2 cellular contexts compared by ENCODE assay signal in the genomic region with DNA sequence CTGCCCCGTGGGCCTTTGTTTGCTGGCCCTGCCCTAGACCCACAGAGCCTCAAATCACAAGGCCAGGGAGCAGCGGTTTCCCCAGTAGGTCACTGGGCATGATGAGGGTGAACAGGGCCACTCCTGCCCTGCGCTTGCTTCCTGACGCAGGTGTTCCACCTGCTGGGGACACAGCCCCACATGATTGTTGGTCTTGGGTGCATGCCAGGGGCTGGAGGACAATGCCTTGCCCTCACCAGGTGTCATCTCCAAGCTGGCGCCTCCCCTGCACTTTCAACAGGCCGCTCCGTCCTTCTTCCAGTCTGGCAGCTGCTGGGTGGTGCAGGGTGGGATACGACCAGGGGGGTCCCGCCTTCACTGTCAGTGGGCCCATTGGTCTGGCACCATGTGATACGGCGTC.
TF ChIP-seq lines count a peak whose summit lies in the region.

No MANE protein-coding gene starts in this region.

TF ChIP-seq in liver, 16 proteins besides CTCF, POLR2A, EP300 and RAD21:
- no peak for TF ChIP-seq GABPA (IDR thresholded peaks at IDR 0.05 in 1 of 2, conservative IDR thresholded peaks at IDR 0.05 in 1 of 2)
- no peak for TF ChIP-seq TAF1 (conservative IDR thresholded peaks at IDR 0.05)
- TF ChIP-seq, protein P1, sequence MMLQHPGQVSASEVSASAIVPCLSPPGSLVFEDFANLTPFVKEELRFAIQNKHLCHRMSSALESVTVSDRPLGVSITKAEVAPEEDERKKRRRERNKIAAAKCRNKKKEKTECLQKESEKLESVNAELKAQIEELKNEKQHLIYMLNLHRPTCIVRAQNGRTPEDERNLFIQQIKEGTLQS (IDR thresholded peaks at IDR 0.05), result no peak
- TF ChIP-seq JUND (IDR thresholded peaks at IDR 0.05), result peak; percentile 46 to 72
- peak; percentile 74 for TF ChIP-seq SP1 (IDR thresholded peaks at IDR 0.05)
- TF ChIP-seq, protein P2, sequence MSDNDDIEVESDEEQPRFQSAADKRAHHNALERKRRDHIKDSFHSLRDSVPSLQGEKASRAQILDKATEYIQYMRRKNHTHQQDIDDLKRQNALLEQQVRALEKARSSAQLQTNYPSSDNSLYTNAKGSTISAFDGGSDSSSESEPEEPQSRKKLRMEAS (IDR thresholded peaks at IDR 0.05), result peak; percentile 84
- peak in 1 of 2 donors; percentile 41 for TF ChIP-seq EGR1 (IDR thresholded peaks at IDR 0.05; ENCODE audit: low read depth in 2 of 2)
- TF ChIP-seq RXRA (IDR thresholded peaks at IDR 0.05), result peak; percentile 93 to 94
- TF ChIP-seq FOXA1 (IDR thresholded peaks at IDR 0.05), result peak; percentile 74
- TF ChIP-seq HNF4A (conservative IDR thresholded peaks at IDR 0.05), result peak; percentile 62 to 78
- TF ChIP-seq FOXA2 (IDR thresholded peaks at IDR 0.05), result peak; percentile 67
- TF ChIP-seq, protein P3, sequence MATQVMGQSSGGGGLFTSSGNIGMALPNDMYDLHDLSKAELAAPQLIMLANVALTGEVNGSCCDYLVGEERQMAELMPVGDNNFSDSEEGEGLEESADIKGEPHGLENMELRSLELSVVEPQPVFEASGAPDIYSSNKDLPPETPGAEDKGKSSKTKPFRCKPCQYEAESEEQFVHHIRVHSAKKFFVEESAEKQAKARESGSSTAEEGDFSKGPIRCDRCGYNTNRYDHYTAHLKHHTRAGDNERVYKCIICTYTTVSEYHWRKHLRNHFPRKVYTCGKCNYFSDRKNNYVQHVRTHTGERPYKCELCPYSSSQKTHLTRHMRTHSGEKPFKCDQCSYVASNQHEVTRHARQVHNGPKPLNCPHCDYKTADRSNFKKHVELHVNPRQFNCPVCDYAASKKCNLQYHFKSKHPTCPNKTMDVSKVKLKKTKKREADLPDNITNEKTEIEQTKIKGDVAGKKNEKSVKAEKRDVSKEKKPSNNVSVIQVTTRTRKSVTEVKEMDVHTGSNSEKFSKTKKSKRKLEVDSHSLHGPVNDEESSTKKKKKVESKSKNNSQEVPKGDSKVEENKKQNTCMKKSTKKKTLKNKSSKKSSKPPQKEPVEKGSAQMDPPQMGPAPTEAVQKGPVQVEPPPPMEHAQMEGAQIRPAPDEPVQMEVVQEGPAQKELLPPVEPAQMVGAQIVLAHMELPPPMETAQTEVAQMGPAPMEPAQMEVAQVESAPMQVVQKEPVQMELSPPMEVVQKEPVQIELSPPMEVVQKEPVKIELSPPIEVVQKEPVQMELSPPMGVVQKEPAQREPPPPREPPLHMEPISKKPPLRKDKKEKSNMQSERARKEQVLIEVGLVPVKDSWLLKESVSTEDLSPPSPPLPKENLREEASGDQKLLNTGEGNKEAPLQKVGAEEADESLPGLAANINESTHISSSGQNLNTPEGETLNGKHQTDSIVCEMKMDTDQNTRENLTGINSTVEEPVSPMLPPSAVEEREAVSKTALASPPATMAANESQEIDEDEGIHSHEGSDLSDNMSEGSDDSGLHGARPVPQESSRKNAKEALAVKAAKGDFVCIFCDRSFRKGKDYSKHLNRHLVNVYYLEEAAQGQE (IDR thresholded peaks at IDR 0.05), result peak; percentile 14
- TF ChIP-seq, protein P4, sequence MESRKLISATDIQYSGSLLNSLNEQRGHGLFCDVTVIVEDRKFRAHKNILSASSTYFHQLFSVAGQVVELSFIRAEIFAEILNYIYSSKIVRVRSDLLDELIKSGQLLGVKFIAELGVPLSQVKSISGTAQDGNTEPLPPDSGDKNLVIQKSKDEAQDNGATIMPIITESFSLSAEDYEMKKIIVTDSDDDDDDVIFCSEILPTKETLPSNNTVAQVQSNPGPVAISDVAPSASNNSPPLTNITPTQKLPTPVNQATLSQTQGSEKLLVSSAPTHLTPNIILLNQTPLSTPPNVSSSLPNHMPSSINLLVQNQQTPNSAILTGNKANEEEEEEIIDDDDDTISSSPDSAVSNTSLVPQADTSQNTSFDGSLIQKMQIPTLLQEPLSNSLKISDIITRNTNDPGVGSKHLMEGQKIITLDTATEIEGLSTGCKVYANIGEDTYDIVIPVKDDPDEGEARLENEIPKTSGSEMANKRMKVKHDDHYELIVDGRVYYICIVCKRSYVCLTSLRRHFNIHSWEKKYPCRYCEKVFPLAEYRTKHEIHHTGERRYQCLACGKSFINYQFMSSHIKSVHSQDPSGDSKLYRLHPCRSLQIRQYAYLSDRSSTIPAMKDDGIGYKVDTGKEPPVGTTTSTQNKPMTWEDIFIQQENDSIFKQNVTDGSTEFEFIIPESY (IDR thresholded peaks at IDR 0.05), result no peak
- peak; percentile 56 for TF ChIP-seq YY1 (IDR thresholded peaks at IDR 0.05)
- peak; percentile 48 for TF ChIP-seq NR2F2 (IDR thresholded peaks at IDR 0.05)
- no peak for TF ChIP-seq HNF4G (IDR thresholded peaks at IDR 0.05)
TF ChIP-seq in liver: peak in this region for 11.

TF ChIP-seq in HepG2, 621 proteins besides CTCF, POLR2A, EP300 and RAD21:
- TF ChIP-seq ZNF501 (CRISPR knock-in tag; IDR thresholded peaks at IDR 0.05) (no peak), ZNF432 (CRISPR knock-in tag; IDR thresholded peaks at IDR 0.05; ENCODE audit: borderline replicate concordance) (no peak), ZNF20 (CRISPR knock-in tag; IDR thresholded peaks at IDR 0.05) (no peak), ZNF781 (CRISPR knock-in tag; IDR thresholded peaks at IDR 0.05; ENCODE audit: borderline replicate concordance, not compliant biosample characterization) (no peak), HMGA1 (CRISPR knock-in tag; conservative IDR thresholded peaks at IDR 0.05) (no peak)
